ENCODE assay signal across 26 cellular contexts in genomic region chr16:47486856-47487255, GRCh38. TPM values are rescaled to one million over a fixed set of nuclear protein-coding genes. Genes with fewer than 3 reads are reported as not detected.
DNase-seq lines count a peak whose midpoint lies in the region; ATAC-seq, FAIRE-seq and TF ChIP-seq lines count a peak whose summit lies in the region.
"Had no signal": no experiment of that assay in that cellular context is flagged by ENCODE, and none has a peak within 500 bp of the region (broad histone marks: within the 10 kb centered on the region; RNA-seq: fewer than 3 reads in every experiment).

No MANE protein-coding gene starts in this region.

- no peak for TF ChIP-seq CTCF in thyroid gland (IDR thresholded peaks at IDR 0.05)
- no peak for TF ChIP-seq CTCF in heart right ventricle (IDR thresholded peaks at IDR 0.05)

- intact Hi-C loops in thyroid gland (cut with DNase I), result no loop called here
- intact Hi-C loops in heart right ventricle (cut with DNase I), result no loop called here

- H3K9me3 ChIP-seq in thyroid gland (no peaks in the 10 kb centered on the region), heart right ventricle (peaks cover 0 to 44% (median 20%) of the 10 kb centered on the region in 11 donors)

- no peak for TF ChIP-seq POLR2A in thyroid gland (IDR thresholded peaks at IDR 0.05)

- ATAC-seq in GM21619 (IDR thresholded peaks at IDR 0.05; ENCODE audit: unreplicated experiment) (peak; percentile 51), HG03571 (IDR thresholded peaks at IDR 0.05; ENCODE audit: unreplicated experiment) (peak; percentile 63), heart right ventricle (no peak)
- ATAC-seq: activated naive CD4-positive, alpha-beta T cell treated with anti-CD3 and anti-CD28 coated beads, Interleukin-2, amount 50 U/mL, for 72 hours; lower lobe of right lung; naive thymus-derived CD4-positive, alpha-beta T cell had no signal

- FAIRE-seq in GM19239 (lab: Jason Lieb, UNC), result peak; percentile 64
- FAIRE-seq: G401.6 had no signal

- H3K36me3 ChIP-seq in thyroid gland, result no peaks in the 10 kb centered on the region
- H3K36me3 ChIP-seq in heart right ventricle, result peaks cover 0 to 32% (median 0%) of the 10 kb centered on the region in 9 donors
- H3K36me3 ChIP-seq: lower lobe of right lung, SJCRH30 had no signal

- no peak for DNase-seq in GM19239 (ENCODE audit: insufficient read length, low spot score)
- no peak for DNase-seq in thyroid gland
- DNase-seq in activated CD4-positive, alpha-beta T cell treated with anti-CD3 and anti-CD28 coated beads for 4 hours, result no peak
- DNase-seq in heart right ventricle, result no peak
- no peak for DNase-seq in RPMI8226
- DNase-seq: activated CD4-positive, alpha-beta T cell treated with anti-CD3 and anti-CD28 coated beads, Interleukin-2, amount 10 ng/mL, durations not matched to agents 24 days and 14 days; activated CD8-positive, alpha-beta memory T cell treated with anti-CD3 and anti-CD28 coated beads for 24 hours; anterior cingulate cortex; COR-L47; DMS53; H7; hippocampal formation; lower lobe of right lung; naive thymus-derived CD4-positive, alpha-beta T cell; NCI-H1048; NCI-H1694; NCI-H82; SJCRH30; stimulated activated CD4-positive, alpha-beta T cell treated with anti-CD3 and anti-CD28 coated beads, Interleukin-4, amount 100 ng/mL, for 1 hour had no signal

- H3K4me1 ChIP-seq in thyroid gland, result no peaks in the 10 kb centered on the region
- peaks cover 0 to 22% (median 11%) of the 10 kb centered on the region in 9 donors for H3K4me1 ChIP-seq in heart right ventricle
- H3K4me1 ChIP-seq: breast epithelium, lower lobe of right lung, SJCRH30 had no signal

- H3K27me3 ChIP-seq in thyroid gland, result no peaks in the 10 kb centered on the region
- H3K27me3 ChIP-seq in heart right ventricle, result no peaks in the 10 kb centered on the region
- H3K27me3 ChIP-seq: BLaER1 treated with 17β-estradiol and CSF1 and Interleukin-3, amounts not matched to agents 10 nM and 100 nM; breast epithelium; SJCRH30; tibial nerve had no signal

- no peak overlapping the region for H3K4me3 ChIP-seq in thyroid gland (replicated peaks in 1 of 3)
- H3K4me3 ChIP-seq in heart right ventricle, result no peak overlapping the region
- H3K4me3 ChIP-seq: BLaER1 treated with 17β-estradiol and CSF1 and Interleukin-3, amounts not matched to agents 10 nM and 100 nM; breast epithelium; lower lobe of right lung; SJCRH30; tibial nerve had no signal

- H3K27ac ChIP-seq in thyroid gland (no peak overlapping the region), heart right ventricle (no peak overlapping the region)
- H3K27ac ChIP-seq: BLaER1 treated with 17β-estradiol and CSF1 and Interleukin-3, amounts not matched to agents 10 nM and 100 nM; breast epithelium; lower lobe of right lung; SJCRH30; tibial nerve had no signal

RNA-seq across cellular contexts. Expression of gene PHKB, which starts 25.7 kb away (rescaled TPM):
- total RNA-seq in thyroid gland (100 to 1,000 TPM; 110 to 198 (median 168) TPM), heart right ventricle (10 to 100 TPM; 61.2 to 76.6 (median 64.5) TPM)
- polyA plus RNA-seq in heart right ventricle, result 10 to 100 TPM; 16.9 to 20.0 TPM

RNA-seq across cellular contexts. Expression of gene ITFG1, which starts 26.0 kb away (rescaled TPM):
- 10 to 100 TPM; 64.8 to 75.6 (median 71.7) TPM for total RNA-seq in thyroid gland
- total RNA-seq in heart right ventricle, result 10 to 100 TPM; 64.2 to 94.5 (median 75.4) TPM
- 10 to 100 TPM; 10.1 to 28.1 TPM for polyA plus RNA-seq in heart right ventricle

Comparison
In these comparisons a context has a peak if more than half of its experiments do, and no peak if none do; other contexts are left out.
1. ATAC-seq: peak in GM21619 (single experiment) and HG03571 (single experiment); none in heart right ventricle (0 of 8).